Comparison of ENCODE assay signal across 17 cellular contexts in the genomic region with DNA sequence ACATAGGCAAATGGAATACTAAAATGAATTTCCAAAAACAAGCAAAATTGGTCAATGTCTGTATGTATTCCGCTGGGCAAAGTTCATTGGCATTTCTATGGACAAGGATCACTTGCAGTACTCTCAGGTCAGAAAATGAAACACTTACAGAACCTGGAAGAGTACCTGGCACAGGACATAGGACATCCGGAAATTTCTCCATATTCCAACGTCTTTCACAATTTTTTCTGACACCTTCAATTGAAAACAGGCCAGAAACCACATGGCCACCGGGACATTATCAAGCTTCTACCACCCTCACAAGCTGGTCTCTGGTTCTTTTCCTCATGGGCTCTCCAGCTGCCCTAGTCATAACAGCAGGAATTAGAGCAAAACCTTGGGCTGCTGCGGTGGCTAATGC.
DNase-seq lines count a peak whose midpoint lies in the region; ATAC-seq lines count a peak whose summit lies in the region.
"Had no signal": no experiment of that assay in that cellular context is flagged by ENCODE, and none has a peak within 500 bp of the region (broad histone marks: within the 10 kb centered on the region; RNA-seq: fewer than 3 reads in every experiment).

No MANE protein-coding gene starts in this region.

- H3K4me3 Mint-ChIP-seq in activated naive CD8-positive, alpha-beta T cell treated with anti-CD3 and anti-CD28 coated beads, Interleukin-2, amount 50 U/mL, for 24 hours: no peak overlapping the region
- H3K4me3 Mint-ChIP-seq: CD4-positive, CD25-positive, alpha-beta regulatory T cell; GM23338; HFFc6; IgD-negative memory B cell had no signal

- in situ Hi-C loops in G401 (cut with HindIII; ENCODE audit: low sequenced_read_pairs) (no loop called here), KBM-7 (cut with MboI; ENCODE audit: low pct_unique_long_range_greater_than_20kb, low sequenced_read_pairs) (no loop called here)

- DNase-seq in G401 (ENCODE audit: low spot score) (peak; percentile 62), cerebellar cortex (ENCODE audit: low spot score) (peak; percentile 52), left lobe of liver (ENCODE audit: low spot score) (no peak), mesendoderm (no peak), KBM-7 (no peak)
- DNase-seq in NK-92 treated with Interleukin-12 subunit alpha and Interleukin-12 subunit beta, amount 100 ng/mL, for 24 hours (lab: John Stamatoyannopoulos, UW): no peak
- DNase-seq in activated naive CD8-positive, alpha-beta T cell treated with anti-CD3 and anti-CD28 coated beads, Interleukin-2, amount 50 U/mL, for 24 hours: no peak
- DNase-seq: ACHN; BE2C; Caco-2; CD4-positive, CD25-positive, alpha-beta regulatory T cell; DMS79; GF-D8; HFFc6 had no signal

- no peak overlapping the region for H2AK5ac ChIP-seq in mesendoderm (ENCODE audit: low read length)

- no peak overlapping the region for H2BK120ac ChIP-seq in mesendoderm (ENCODE audit: low read depth, low read length)

- no peak overlapping the region for H3K4me3 ChIP-seq in mesendoderm (ENCODE audit: low read length)
- H3K4me3 ChIP-seq: GM23338 had no signal

- no peak overlapping the region for H3K9ac ChIP-seq in mesendoderm (ENCODE audit: low read length)

- H4K5ac ChIP-seq in mesendoderm (ENCODE audit: low read length): no peak overlapping the region

- no peak overlapping the region for H3K4ac ChIP-seq in mesendoderm (ENCODE audit: low read depth, low read length)

- no peak overlapping the region for H2BK15ac ChIP-seq in mesendoderm (replicated peaks; ENCODE audit: low read depth)

- H3K27ac ChIP-seq in mesendoderm (ENCODE audit: low read depth, low read length): no peak overlapping the region

- H2BK5ac ChIP-seq in mesendoderm (ENCODE audit: low read length): no peak overlapping the region

- H3K27ac Mint-ChIP-seq in activated naive CD8-positive, alpha-beta T cell treated with anti-CD3 and anti-CD28 coated beads, Interleukin-2, amount 50 U/mL, for 24 hours: no peak overlapping the region
- H3K27ac Mint-ChIP-seq: CD4-positive, CD25-positive, alpha-beta regulatory T cell; GM23338; HFFc6; IgD-negative memory B cell had no signal

- H3K36me3 ChIP-seq in mesendoderm (ENCODE audit: control insufficient read depth, insufficient read depth, low read length): no peaks in the 10 kb centered on the region
- H3K36me3 ChIP-seq: BE2C had no signal

- no peaks in the 10 kb centered on the region for H3K27me3 Mint-ChIP-seq in activated naive CD8-positive, alpha-beta T cell treated with anti-CD3 and anti-CD28 coated beads, Interleukin-2, amount 50 U/mL, for 24 hours
- H3K27me3 Mint-ChIP-seq: IgD-negative memory B cell had no signal

- H3K79me1 ChIP-seq in mesendoderm (ENCODE audit: low read length): no peaks in the 10 kb centered on the region

- H3K4me2 ChIP-seq in mesendoderm (ENCODE audit: low read length): no peak overlapping the region
- H3K4me2 ChIP-seq: GM23338 had no signal

- H3K9me3 Mint-ChIP-seq in activated naive CD8-positive, alpha-beta T cell treated with anti-CD3 and anti-CD28 coated beads, Interleukin-2, amount 50 U/mL, for 24 hours: no peaks in the 10 kb centered on the region
- H3K9me3 Mint-ChIP-seq: GM23338, HFFc6, IgD-negative memory B cell had no signal

- no peaks in the 10 kb centered on the region for H3K79me2 ChIP-seq in mesendoderm (ENCODE audit: control insufficient read depth, insufficient read depth, low read length)

- H3K4me1 ChIP-seq in mesendoderm (ENCODE audit: control insufficient read depth, low read depth, low read length): no peaks in the 10 kb centered on the region
- H3K4me1 ChIP-seq: BE2C, Caco-2 had no signal

- no peak overlapping the region for H4K8ac ChIP-seq in mesendoderm (ENCODE audit: low read depth, low read length)

- ATAC-seq in left lobe of liver: peak; percentile 83
- ATAC-seq in activated naive CD8-positive, alpha-beta T cell treated with anti-CD3 and anti-CD28 coated beads, Interleukin-2, amount 50 U/mL, for 24 hours: no peak
- ATAC-seq: HCT116 had no signal

- no peaks in the 10 kb centered on the region for H3K27me3 ChIP-seq in mesendoderm (ENCODE audit: insufficient read depth, low read length, poor library complexity)
- H3K27me3 ChIP-seq: BE2C had no signal

- no peak overlapping the region for H3K56ac ChIP-seq in mesendoderm (ENCODE audit: low read length)

- no peak overlapping the region for H3K23ac ChIP-seq in mesendoderm (ENCODE audit: low read length)

- H3K4me1 Mint-ChIP-seq in activated naive CD8-positive, alpha-beta T cell treated with anti-CD3 and anti-CD28 coated beads, Interleukin-2, amount 50 U/mL, for 24 hours: peaks cover 5% of the 10 kb centered on the region
- H3K4me1 Mint-ChIP-seq: CD4-positive, CD25-positive, alpha-beta regulatory T cell had no signal

- peak overlapping the region; percentile 53 for H3K18ac ChIP-seq in mesendoderm (ENCODE audit: low read length)

- no peaks in the 10 kb centered on the region for H3K36me3 Mint-ChIP-seq in activated naive CD8-positive, alpha-beta T cell treated with anti-CD3 and anti-CD28 coated beads, Interleukin-2, amount 50 U/mL, for 24 hours (ENCODE audit: low read depth)
- H3K36me3 Mint-ChIP-seq: CD4-positive, CD25-positive, alpha-beta regulatory T cell; IgD-negative memory B cell had no signal

- WGBS in mesendoderm (ENCODE audit: extremely low coverage, insufficient coverage, low lambda C conversion rate): no CpG with 5 or more reads among the region's 5 CpGs

Comparison
In these comparisons a context has a peak if more than half of its experiments do, and no peak if none do; other contexts are left out.
1. DNase-seq: peak in G401 (single experiment) and cerebellar cortex (single experiment); none in left lobe of liver (single experiment), mesendoderm (single experiment), NK-92 treated with Interleukin-12 subunit alpha and Interleukin-12 subunit beta, amount 100 ng/mL, for 24 hours (single experiment), activated naive CD8-positive, alpha-beta T cell treated with anti-CD3 and anti-CD28 coated beads, Interleukin-2, amount 50 U/mL, for 24 hours (single experiment) and KBM-7 (single experiment).